In the genomic region with DNA sequence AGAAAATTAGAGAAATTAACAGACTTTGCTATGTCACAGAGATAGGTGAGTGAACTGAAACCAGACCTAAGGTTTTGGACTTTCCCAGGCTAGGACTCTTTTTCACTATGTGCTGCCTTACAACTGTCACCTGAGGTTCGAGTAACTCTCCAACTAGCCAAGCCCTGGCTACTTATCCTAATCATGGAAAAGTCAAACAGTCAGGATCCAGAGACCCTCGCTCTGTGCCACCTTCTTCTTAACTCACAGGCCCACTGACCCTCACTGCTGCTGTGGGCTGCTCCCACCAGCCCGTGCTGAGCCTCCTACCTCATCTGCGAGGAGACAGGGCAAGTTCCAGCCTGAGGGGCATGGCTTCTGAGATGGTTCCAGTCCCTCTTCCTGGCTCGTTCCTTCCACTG, we compare ENCODE assay signal across 9 cellular contexts.
A peak's percentile ranks its signal among the peaks of the same experiment; 100 is the strongest.
DNase-seq lines count a peak whose midpoint lies in the region; ATAC-seq, FAIRE-seq and TF ChIP-seq lines count a peak whose summit lies in the region.
"Had no signal": no experiment of that assay in that cellular context is flagged by ENCODE, and none has a peak within 500 bp of the region (broad histone marks: within the 10 kb centered on the region; RNA-seq: fewer than 3 reads in every experiment).

No MANE protein-coding gene starts in this region.

- H3K27ac Mint-ChIP-seq in stimulated activated memory B cell treated with anti-CD40 and anti-IgM and Interleukin-4, amounts not matched to agents 10 μg/mL and 1 μg/mL and 100 μg/mL, for 72 hours = peak overlapping the region; percentile 84
- H3K27ac Mint-ChIP-seq in Caco-2 (ENCODE audit: unreplicated experiment) = no peak overlapping the region

- no TSS peak for BruUV-seq in Caco-2 (replicated peaks; lab: Mats Ljungman, UMichigan)

- CTCF ChIA-PET in Caco-2 (lab: Charles Lee) = interaction anchor here (0.7 kb wide), 1 partner anchor 594 kb away, joined by 3 read pairs; no protein-coding TSS in a partner anchor

- peaks cover 77% of the 10 kb centered on the region for H3K4me1 Mint-ChIP-seq in stimulated activated memory B cell treated with anti-CD40 and anti-IgM and Interleukin-4, amounts not matched to agents 10 μg/mL and 1 μg/mL and 100 μg/mL, for 72 hours
- H3K4me1 Mint-ChIP-seq in Caco-2 (ENCODE audit: low read depth, unreplicated experiment) = peaks cover 7% of the 10 kb centered on the region

- H3K9me3 ChIP-seq in Caco-2 = no peaks in the 10 kb centered on the region
- H3K9me3 ChIP-seq: HAP-1 had no signal

- intact Hi-C loops in Caco-2 (cut with micrococcal nuclease; ENCODE audit: unreplicated experiment) = no loop called here

- H3K27me3 Mint-ChIP-seq in stimulated activated memory B cell treated with anti-CD40 and anti-IgM and Interleukin-4, amounts not matched to agents 10 μg/mL and 1 μg/mL and 100 μg/mL, for 72 hours = no peaks in the 10 kb centered on the region
- H3K27me3 Mint-ChIP-seq in Caco-2 (ENCODE audit: insufficient read depth, unreplicated experiment) = no peaks in the 10 kb centered on the region

- H3K4me1 ChIP-seq in Caco-2 = peaks cover 7% of the 10 kb centered on the region; the same call in 1 of the 2 replicates

- H3K9me3 Mint-ChIP-seq in stimulated activated memory B cell treated with anti-CD40 and anti-IgM and Interleukin-4, amounts not matched to agents 10 μg/mL and 1 μg/mL and 100 μg/mL, for 72 hours = no peaks in the 10 kb centered on the region
- no peaks in the 10 kb centered on the region for H3K9me3 Mint-ChIP-seq in Caco-2 (ENCODE audit: unreplicated experiment)

- no peak for FAIRE-seq in bronchial epithelial cell (lab: Jason Lieb, UNC)

- peaks cover 31% of the 10 kb centered on the region for H3K36me3 Mint-ChIP-seq in stimulated activated memory B cell treated with anti-CD40 and anti-IgM and Interleukin-4, amounts not matched to agents 10 μg/mL and 1 μg/mL and 100 μg/mL, for 72 hours
- H3K36me3 Mint-ChIP-seq in Caco-2 (ENCODE audit: insufficient read depth, unreplicated experiment) = no peaks in the 10 kb centered on the region

- no peak overlapping the region for H3K4me3 ChIP-seq in bronchial epithelial cell (ENCODE audit: low read depth, low read length)
- H3K4me3 ChIP-seq in Caco-2 (ENCODE audit: low read depth, low read length) = no peak overlapping the region
- H3K4me3 ChIP-seq: HAP-1 had no signal

- peak; percentile 37 for DNase-seq in bronchial epithelial cell (ENCODE audit: low read depth)
- no peak for DNase-seq in NCI-H2107 (lab: John Stamatoyannopoulos, UW)
- no peak for DNase-seq in Caco-2
- DNase-seq in GF-D8 (lab: John Stamatoyannopoulos, UW) = no peak
- DNase-seq: NCI-H526 treated with DMSO at 0.1 percent for 48 hours had no signal

- peak overlapping the region; percentile 49 for H3K4me3 Mint-ChIP-seq in stimulated activated memory B cell treated with anti-CD40 and anti-IgM and Interleukin-4, amounts not matched to agents 10 μg/mL and 1 μg/mL and 100 μg/mL, for 72 hours
- H3K4me3 Mint-ChIP-seq in Caco-2 (ENCODE audit: unreplicated experiment) = no peak overlapping the region

- no peak for TF ChIP-seq CTCF in bronchial epithelial cell (IDR thresholded peaks at IDR 0.05; ENCODE audit: insufficient read depth, low read length, severe bottlenecking)
- TF ChIP-seq CTCF in Caco-2 (IDR thresholded peaks at IDR 0.05; ENCODE audit: insufficient read depth in 1 of 2, low read depth in 1 of 2, low read length in 1 of 2, severe bottlenecking in 1 of 2, unreplicated experiment in 1 of 2) = no peak

- H3K27me3 ChIP-seq in bronchial epithelial cell (ENCODE audit: control insufficient read depth, insufficient read depth, low read length) (no peaks in the 10 kb centered on the region), Caco-2 (replicated peaks; ENCODE audit: control insufficient read depth, insufficient read depth, low read length) (no peaks in the 10 kb centered on the region)

- H3K36me3 ChIP-seq in bronchial epithelial cell (ENCODE audit: control insufficient read depth, insufficient read depth, low read length) (no peaks in the 10 kb centered on the region), Caco-2 (ENCODE audit: control insufficient read depth, insufficient read depth, low read length) (no peaks in the 10 kb centered on the region)

- POLR2A ChIA-PET in Caco-2 (lab: Charles Lee) = no interaction called here

- ATAC-seq in GM19025 (IDR thresholded peaks at IDR 0.05; ENCODE audit: low read depth, unreplicated experiment) (peak; percentile 51), HG03439 (IDR thresholded peaks at IDR 0.05; ENCODE audit: unreplicated experiment) (peak; percentile 38)
- ATAC-seq in stimulated activated memory B cell treated with anti-CD40 and anti-IgM and Interleukin-4, amounts not matched to agents 10 μg/mL and 1 μg/mL and 100 μg/mL, for 72 hours = peak; percentile 69
